8 cellular contexts compared by ENCODE assay signal in genomic region chr1:235642021-235642942, GRCh38. TPM values are rescaled to one million over a fixed set of nuclear protein-coding genes. Genes with fewer than 3 reads are reported as not detected.
DNase-seq lines count a peak whose midpoint lies in the region; ATAC-seq and TF ChIP-seq lines count a peak whose summit lies in the region.

No MANE protein-coding gene starts in this region.

- H3K4me3 ChIP-seq in PC-9 (peak overlapping the region; percentile 41; the same call in 1 of the 2 replicates), stomach (peak overlapping the region; percentile 18 to 37 (median 22))

- H4K20me1 ChIP-seq in PC-9 (ENCODE audit: insufficient read depth) = no peaks in the 10 kb centered on the region

- no peak for TF ChIP-seq EP300 in stomach (IDR thresholded peaks at IDR 0.05)

- peaks cover 33% of the 10 kb centered on the region for H3K27me3 Mint-ChIP-seq in memory B cell

- H3K36me3 ChIP-seq in PC-9 (ENCODE audit: low read depth) = no peaks in the 10 kb centered on the region
- H3K36me3 ChIP-seq in stomach = no peaks in the 10 kb centered on the region

- H3K4me2 ChIP-seq in PC-9 = peak overlapping the region; percentile 73

- H3K36me3 Mint-ChIP-seq in memory B cell = no peaks in the 10 kb centered on the region

- H3K27me3 ChIP-seq in PC-9 (ENCODE audit: insufficient read depth, low read depth) = no peaks in the 10 kb centered on the region
- peaks cover 0 to 45% (median 7%) of the 10 kb centered on the region in 3 donors for H3K27me3 ChIP-seq in stomach

- H3K79me2 ChIP-seq in PC-9 (ENCODE audit: low read depth) = no peaks in the 10 kb centered on the region

- H3K9me3 ChIP-seq in PC-9 (ENCODE audit: insufficient read depth, low read depth) (no peaks in the 10 kb centered on the region), stomach (no peaks in the 10 kb centered on the region)

- no peak for TF ChIP-seq POLR2A in stomach (IDR thresholded peaks at IDR 0.05)

- intact Hi-C loops in PC-9 (cut with micrococcal nuclease; ENCODE audit: unreplicated experiment) (loop anchor here (1.0 to 10.0 kb wide), 5 partner anchors 66 to 273 kb away; partner anchors contain the start of gene B3GALNT2), stomach (cut with DNase I; ENCODE audit: low total_unique reads) (no loop called here)

- TF ChIP-seq CTCF in PC-9 (conservative IDR thresholded peaks at IDR 0.05) (no peak), stomach (IDR thresholded peaks at IDR 0.05) (no peak)

- H3K27ac ChIP-seq in PC-9 (peak overlapping the region; percentile 63), stomach (peak overlapping the region in 1 of 5 donors; percentile 26)

- H3K4me1 Mint-ChIP-seq in memory B cell = peaks cover 14% of the 10 kb centered on the region

- peak; percentile 82 to 87 for DNase-seq in PC-9
- peak; percentile 88 for DNase-seq in activated effector memory CD4-positive, alpha-beta T cell treated with anti-CD3 and anti-CD28 coated beads, Interleukin-2, amount 50 U/mL, for 16 hours
- DNase-seq in memory B cell (ENCODE audit: low spot score in 2 of 2) = peak in 1 of 2 donors; percentile 14
- peak; percentile 37 for DNase-seq in stomach
- no peak for DNase-seq in NCI-H146 treated with DMSO at 0.1 percent for 48 hours (lab: John Stamatoyannopoulos, UW; ENCODE audit: unreplicated experiment)
- DNase-seq in cerebellum (ENCODE audit: low spot score) = no peak

- peaks cover 29% of the 10 kb centered on the region for H3K4me1 ChIP-seq in PC-9 (replicated peaks; ENCODE audit: insufficient read depth)
- peaks cover 0 to 7% (median 3%) of the 10 kb centered on the region in 4 donors for H3K4me1 ChIP-seq in stomach

- H3K4me3 Mint-ChIP-seq in memory B cell = peak overlapping the region; percentile 75

- peak overlapping the region; percentile 79 for H2AFZ ChIP-seq in PC-9

- POLR2A ChIA-PET in PC-9 (lab: Charles Lee; ENCODE audit: unreplicated experiment) = interaction anchor here (0.5 to 0.7 kb wide), 4 partner anchors 43 to 267 kb away, joined by 3 to 10 read pairs (median 4); no protein-coding TSS in a partner anchor

- peak; percentile 62 for ATAC-seq in GM18907 (IDR thresholded peaks at IDR 0.05; ENCODE audit: unreplicated experiment)
- peak; percentile 73 for ATAC-seq in HG03342 (IDR thresholded peaks at IDR 0.05; ENCODE audit: unreplicated experiment)
- ATAC-seq in memory B cell (ENCODE audit: low read depth) = peak; percentile 71

- no TSS peak for BruUV-seq in PC-9 (replicated peaks; lab: Mats Ljungman, UMichigan)

- CTCF ChIA-PET in PC-9 (lab: Charles Lee) = interaction anchor here (0.6 kb wide), 2 partner anchors 14 to 41 kb away, joined by 4 to 5 read pairs; no protein-coding TSS in a partner anchor

- no peak overlapping the region for H3K27ac Mint-ChIP-seq in memory B cell

- no peaks in the 10 kb centered on the region for H3K9me3 Mint-ChIP-seq in memory B cell

- 34 to 46% (median 41%) methylated on average over 44 to 46 of the region's 46 CpGs for WGBS in stomach, 5 donors

- H3K9me2 ChIP-seq in PC-9 (ENCODE audit: insufficient read depth) = no peaks in the 10 kb centered on the region

- H3F3A ChIP-seq in PC-9 (ENCODE audit: insufficient read depth, low read depth) = peaks cover 20% of the 10 kb centered on the region; the same call in 1 of the 2 replicates

RNA-seq across cellular contexts. Expression of gene GNG4, which starts 7.3 kb away (rescaled TPM):
- total RNA-seq in PC-9 (2021) (15.5 and 16.3 TPM in 2 replicates), stomach (1 to 10 TPM in 2 of 5 donors, under 1 TPM in 2, not detected in 1; 0.58 to 1.5 (median 0.94) TPM), cerebellum (54.4 TPM)
- polyA plus RNA-seq in stomach = 1 to 10 TPM; 1.4 to 5.1 (median 4.6) TPM

Comparison
In these comparisons a context has a peak if more than half of its experiments do, and no peak if none do; other contexts are left out.
1. DNase-seq: peak in PC-9 (2 of 2), activated effector memory CD4-positive, alpha-beta T cell treated with anti-CD3 and anti-CD28 coated beads, Interleukin-2, amount 50 U/mL, for 16 hours (single experiment) and stomach (single experiment); none in NCI-H146 treated with DMSO at 0.1 percent for 48 hours (single experiment) and cerebellum (single experiment).
2. Peak in every context shown above with its lines, with median percentiles within 50 percentile points of each other: ATAC-seq.